Comparison of ENCODE assay signal across 8 cellular contexts in genomic region chr1:220787069-220787614, GRCh38. TPM values are rescaled to one million over a fixed set of nuclear protein-coding genes. Genes with fewer than 3 reads are reported as not detected.
DNase-seq lines count a peak whose midpoint lies in the region; ATAC-seq and TF ChIP-seq lines count a peak whose summit lies in the region.

No MANE protein-coding gene starts in this region.

- H3K4me3 Mint-ChIP-seq in MCF 10A (ENCODE audit: unreplicated experiment) (peak overlapping the region; percentile 61), immature natural killer cell (peak overlapping the region in 1 of 5 donors; percentile 12)

- H3K36me3 Mint-ChIP-seq in MCF 10A (ENCODE audit: insufficient read depth, unreplicated experiment) (no peaks in the 10 kb centered on the region), immature natural killer cell (no peaks in the 10 kb centered on the region)

- DNase-seq in DMS 273 treated with DMSO at 0.1 percent for 48 hours (lab: John Stamatoyannopoulos, UW) (peak; percentile 12), NCI-H1417 treated with DMSO at 0.1 percent for 48 hours (lab: John Stamatoyannopoulos, UW) (peak; percentile 31), MCF 10A (ENCODE audit: unreplicated experiment) (peak; percentile 46), left lung (peak; percentile 70 to 87), suprapubic skin (ENCODE audit: low spot score in 2 of 2) (no peak), immature natural killer cell (no peak), GOT3 (lab: John Stamatoyannopoulos, UW) (no peak)

- TF ChIP-seq POLR2A in suprapubic skin (IDR thresholded peaks at IDR 0.05), result no peak

- H3K4me3 ChIP-seq in left lung (peak overlapping the region; percentile 42 to 56), suprapubic skin (peak overlapping the region; percentile 61)

- H3K9me3 ChIP-seq in left lung, result no peaks in the 10 kb centered on the region
- H3K9me3 ChIP-seq in suprapubic skin, result no peaks in the 10 kb centered on the region

- POLR2A ChIA-PET in MCF 10A (lab: Yijun Ruan, JAX), result interaction anchor here (0.7 to 1.1 kb wide), 2 partner anchors 36 to 517 kb away, joined by 3 read pairs; no protein-coding TSS in a partner anchor

- BruUV-seq in MCF 10A (replicated peaks; lab: Mats Ljungman, UMichigan), result no TSS peak

- H3K27me3 ChIP-seq in left lung, result peaks cover 0 to 12% of the 10 kb centered on the region in 2 donors
- H3K27me3 ChIP-seq in suprapubic skin, result no peaks in the 10 kb centered on the region

- H3K27ac Mint-ChIP-seq in MCF 10A (ENCODE audit: low read depth, unreplicated experiment) (no peak overlapping the region), immature natural killer cell (no peak overlapping the region)

- intact Hi-C loops in MCF 10A (cut with micrococcal nuclease) (no loop called here), left lung (cut with DNase I) (no loop called here)

- ATAC-seq in GM21737 (IDR thresholded peaks at IDR 0.05; ENCODE audit: unreplicated experiment) (peak; percentile 42), left lung (peak; percentile 79)

- CTCF ChIA-PET in MCF 10A (lab: Yijun Ruan, JAX), result interaction anchor here (0.5 to 13.4 kb wide), 9 partner anchors 11 to 580 kb away, joined by 3 to 177 read pairs (median 5); no protein-coding TSS in a partner anchor

- H3K4me1 Mint-ChIP-seq in MCF 10A (ENCODE audit: insufficient read depth, unreplicated experiment) (peaks cover 21% of the 10 kb centered on the region), immature natural killer cell (no peaks in the 10 kb centered on the region)

- TF ChIP-seq EP300 in suprapubic skin (IDR thresholded peaks at IDR 0.05), result no peak

- no peaks in the 10 kb centered on the region for H3K9me3 Mint-ChIP-seq in MCF 10A (ENCODE audit: unreplicated experiment)
- H3K9me3 Mint-ChIP-seq in immature natural killer cell, result no peaks in the 10 kb centered on the region

- H3K36me3 ChIP-seq in left lung (peaks cover 0 to 5% of the 10 kb centered on the region in 2 donors), suprapubic skin (no peaks in the 10 kb centered on the region)

- 18% methylated on average over 3 of the region's 32 CpGs for WGBS in suprapubic skin

- TF ChIP-seq CTCF in MCF 10A (IDR thresholded peaks at IDR 0.05; ENCODE audit: unreplicated experiment) (no peak), left lung (IDR thresholded peaks at IDR 0.05) (no peak), suprapubic skin (IDR thresholded peaks at IDR 0.05) (no peak)

- H3K27ac ChIP-seq in left lung (peak overlapping the region; percentile 71 to 86), suprapubic skin (peak overlapping the region; percentile 71)

- H3K4me1 ChIP-seq in left lung (peaks cover 5 to 66% of the 10 kb centered on the region in 2 donors), suprapubic skin (peaks cover 30% of the 10 kb centered on the region)

- H3K27me3 Mint-ChIP-seq in MCF 10A (ENCODE audit: insufficient read depth, unreplicated experiment) (no peaks in the 10 kb centered on the region), immature natural killer cell (ENCODE audit: low read depth in 3 of 3) (peaks cover 4 to 13% (median 8%) of the 10 kb centered on the region in 3 donors)

RNA-seq across cellular contexts. Expression of gene MTARC1, which starts 0.4 kb away (rescaled TPM):
- total RNA-seq in MCF 10A (2022) (0.96 and 1.5 TPM in 2 replicates), left lung (10 to 100 TPM; 33.5 to 38.6 TPM), suprapubic skin (10 to 100 TPM in 1 of 4 donors, 1 to 10 TPM in 3; 2.1 to 12.7 (median 7.5) TPM)
- polyA plus RNA-seq in immature natural killer cell, result under 1 TPM in 1 of 3 donors, not detected in 2; 0.37 TPM

RNA-seq across cellular contexts. Expression of gene MTARC2, which starts 39.0 kb away (rescaled TPM):
- total RNA-seq in MCF 10A (2022) (3.6 and 5.2 TPM in 2 replicates), left lung (10 to 100 TPM; 41.2 to 45.8 TPM), suprapubic skin (1 to 10 TPM; 3.4 to 5.3 (median 4.1) TPM)
- 1 to 10 TPM in 2 of 3 donors, under 1 TPM in 1; 0.28 to 2.3 (median 1.5) TPM for polyA plus RNA-seq in immature natural killer cell

Comparison
In these comparisons a context has a peak if more than half of its experiments do, and no peak if none do; other contexts are left out.
1. DNase-seq: peak in DMS 273 treated with DMSO at 0.1 percent for 48 hours (single experiment), NCI-H1417 treated with DMSO at 0.1 percent for 48 hours (single experiment), MCF 10A (single experiment) and left lung (2 of 2); none in suprapubic skin (0 of 2), immature natural killer cell (0 of 3) and GOT3 (single experiment).